ENCODE assay signal across 13 cellular contexts in genomic region chr18:59954746-59955145, GRCh38. TPM values are rescaled to one million over a fixed set of nuclear protein-coding genes. Genes with fewer than 3 reads are reported as not detected.
DNase-seq lines count a peak whose midpoint lies in the region; ATAC-seq, FAIRE-seq and TF ChIP-seq lines count a peak whose summit lies in the region.
"Had no signal": no experiment of that assay in that cellular context is flagged by ENCODE, and none has a peak within 500 bp of the region (broad histone marks: within the 10 kb centered on the region; RNA-seq: fewer than 3 reads in every experiment).

No MANE protein-coding gene starts in this region.

- POLR2A ChIA-PET in BJ (lab: Charles Lee) = no interaction called here

- H3K4me3 ChIP-seq in BJ (ENCODE audit: low read depth, low read length) (no peak overlapping the region), keratinocyte (ENCODE audit: control insufficient read depth in 2 of 3, extremely low read depth in 1 of 3, insufficient read depth in 2 of 3, low read depth in 1 of 3, low read length in 3 of 3) (no peak overlapping the region)
- H3K4me3 ChIP-seq: uterus had no signal

- no peaks in the 10 kb centered on the region for H3K9me3 ChIP-seq in keratinocyte (ENCODE audit: control insufficient read depth, low read depth, low read length)
- H3K9me3 ChIP-seq: uterus had no signal

- H2AFZ ChIP-seq in keratinocyte (ENCODE audit: control insufficient read depth, low read length) = no peak overlapping the region

- intact Hi-C loops in left colon (cut with DNase I, micrococcal nuclease) = no loop called here

- H3K79me2 ChIP-seq in keratinocyte (ENCODE audit: control insufficient read depth, insufficient read depth, low read length) = no peaks in the 10 kb centered on the region

- H3K4me1 ChIP-seq in keratinocyte (ENCODE audit: control insufficient read depth, extremely low read depth, insufficient read depth, low read length) = peaks cover 71% of the 10 kb centered on the region
- H3K4me1 ChIP-seq: uterus had no signal

- no peaks in the 10 kb centered on the region for H4K20me1 ChIP-seq in keratinocyte (ENCODE audit: control insufficient read depth, extremely low read depth, insufficient read depth, low read length)

- dilution Hi-C loops in keratinocyte (cut with MboI; ENCODE audit: extremely low pct_ligation_motif_present, low sequenced_read_pairs) = no loop called here

- no peak for TF ChIP-seq CTCF in BJ (IDR thresholded peaks at IDR 0.05; ENCODE audit: insufficient read depth, low read depth, low read length)
- TF ChIP-seq CTCF in keratinocyte (optimal IDR thresholded peaks at IDR 0.05 in 1 of 3, IDR thresholded peaks at IDR 0.05 in 1 of 3, conservative IDR thresholded peaks at IDR 0.05 in 1 of 3; ENCODE audit: extremely low read depth in 1 of 3, insufficient read depth in 2 of 3, low read length in 3 of 3) = no peak

- H3K36me3 ChIP-seq in BJ (ENCODE audit: control insufficient read depth, insufficient read depth, low read length) = no peaks in the 10 kb centered on the region
- H3K36me3 ChIP-seq in keratinocyte (ENCODE audit: control insufficient read depth in 2 of 2, extremely low read depth in 1 of 2, insufficient read depth in 2 of 2, low read length in 2 of 2) = no peaks in the 10 kb centered on the region
- H3K36me3 ChIP-seq: uterus had no signal

- H3K27me3 ChIP-seq in BJ (ENCODE audit: control insufficient read depth, insufficient read depth, low read length) (no peaks in the 10 kb centered on the region), keratinocyte (ENCODE audit: control insufficient read depth, extremely low read depth, insufficient read depth, low read length) (no peaks in the 10 kb centered on the region)
- H3K27me3 ChIP-seq: uterus had no signal

- peak; percentile 12 for DNase-seq in BJ (ENCODE audit: low read depth)
- peak; percentile 90 for DNase-seq in HT1080 (ENCODE audit: low read depth)
- DNase-seq in amniotic epithelial cell (ENCODE audit: low read depth) = peak; percentile 6
- no peak for DNase-seq in keratinocyte (ENCODE audit: low read depth, low spot score)
- DNase-seq in activated gamma-delta T cell treated with Interleukin-2 at 50 U/mL for 16 hours = no peak
- DNase-seq in MV-4-11 (lab: John Stamatoyannopoulos, UW) = no peak
- DNase-seq in left colon = no peak
- DNase-seq in NCI-H146 (lab: John Stamatoyannopoulos, UW) = no peak
- DNase-seq: foreskin melanocyte, NCI-H1417 treated with DMSO at 0.1 percent for 48 hours, posterior cingulate gyrus, Right ventricle myocardium superior, uterus had no signal

- no peaks in the 10 kb centered on the region for H3K9me1 ChIP-seq in keratinocyte (ENCODE audit: control insufficient read depth, extremely low read depth, insufficient read depth, low read length)

- no peak overlapping the region for H3K9ac ChIP-seq in keratinocyte (ENCODE audit: control insufficient read depth, extremely low read depth, insufficient read depth, low read length)

- no peak for ATAC-seq in left colon

- FAIRE-seq in keratinocyte (lab: Jason Lieb, UNC) = peak; percentile 95

- CTCF ChIA-PET in BJ (lab: Yijun Ruan, JAX) = interaction anchor here (0.6 kb wide), 1 partner anchor 14 kb away, joined by 3 read pairs; no protein-coding TSS in a partner anchor

- peak overlapping the region; percentile 49 for H3K4me2 ChIP-seq in keratinocyte (ENCODE audit: control insufficient read depth, extremely low read depth, insufficient read depth, low read depth, low read length)

- H3K27ac ChIP-seq in keratinocyte (ENCODE audit: control insufficient read depth, insufficient read depth, low read length) = peak overlapping the region; percentile 62
- H3K27ac ChIP-seq: uterus had no signal

RNA-seq across cellular contexts. Expression of gene PMAIP1, which starts 55.0 kb away (rescaled TPM):
- polyA plus RNA-seq in BJ (2011; rRNA removed) = 6.8 and 12.4 TPM in 2 replicates
- polyA minus RNA-seq in BJ (2011; rRNA and poly(A)+ RNA removed) = 4.4 and 4.9 TPM in 2 replicates
- 34.9 and 39.8 TPM in 2 replicates for total RNA-seq in HT1080 (2014; rRNA removed; shearing (Covaris generic))
- 88.5 and 105 TPM in 2 replicates for polyA plus RNA-seq in HT1080 (2015; cell fraction: cytosol; rRNA removed)
- 56.6 and 67.8 TPM in 2 replicates for polyA plus RNA-seq in HT1080 (2015; cell fraction: nucleus; rRNA removed)
- polyA plus RNA-seq in keratinocyte = 24.1 to 49.1 TPM (median 31.8 TPM) in 3 replicates
- 38.1 TPM for polyA plus RNA-seq in keratinocyte (2011; ENCODE audit: low read depth)
- 21.5 and 27.2 TPM in 2 replicates for polyA plus RNA-seq in keratinocyte (2011; cell fraction: cytosol; rRNA removed)
- polyA plus RNA-seq in keratinocyte (2011; cell fraction: nucleus; rRNA removed) = 42.2 and 47.9 TPM in 2 replicates
- 25.9 and 53.6 TPM in 2 replicates for polyA plus RNA-seq in keratinocyte (2012; ENCODE audit: low replicate concordance)
- polyA minus RNA-seq in keratinocyte = 3.7 to 11.4 TPM (median 10.4 TPM) in 3 replicates
- polyA minus RNA-seq in keratinocyte (2011; cell fraction: cytosol; rRNA and poly(A)+ RNA removed) = 23.8 TPM
- polyA minus RNA-seq in keratinocyte (2011; cell fraction: nucleus; rRNA and poly(A)+ RNA removed) = 23.4 and 28.2 TPM in 2 replicates
- total RNA-seq in left colon = 1 to 10 TPM; 1.8 to 2.6 TPM
- total RNA-seq: Right ventricle myocardium superior had no signal

Comparison
In these comparisons a context has a peak if more than half of its experiments do, and no peak if none do; other contexts are left out.
1. DNase-seq: peak in BJ (single experiment), HT1080 (single experiment) and amniotic epithelial cell (single experiment); none in keratinocyte (single experiment), activated gamma-delta T cell treated with Interleukin-2 at 50 U/mL for 16 hours (single experiment), MV-4-11 (single experiment), left colon (0 of 2) and NCI-H146 (single experiment).